ENCODE assay signal across 1 cellular context in genomic region chr6:158220786-158221442, GRCh38.
TF ChIP-seq lines count a peak whose summit lies in the region.

No MANE protein-coding gene starts in this region.

TF ChIP-seq in HepG2, 621 proteins besides CTCF, POLR2A, EP300 and RAD21 (continued from another document and continues in another):
- TF ChIP-seq THAP7 (CRISPR knock-in tag; IDR thresholded peaks at IDR 0.05) (no peak), NFKB2 (CRISPR knock-in tag; IDR thresholded peaks at IDR 0.05; ENCODE audit: borderline replicate concordance) (peak; percentile 70; the same call in 1 of the 2 replicates), ZNF207 (IDR thresholded peaks at IDR 0.05; ENCODE audit: borderline replicate concordance) (no peak), ZNF3 (CRISPR knock-in tag; IDR thresholded peaks at IDR 0.05) (no peak), PAX8 (CRISPR knock-in tag; IDR thresholded peaks at IDR 0.05; ENCODE audit: borderline replicate concordance) (no peak), ZNF816 (CRISPR knock-in tag; IDR thresholded peaks at IDR 0.05; ENCODE audit: borderline replicate concordance) (no peak), ZNF362 (CRISPR knock-in tag; IDR thresholded peaks at IDR 0.05; ENCODE audit: borderline replicate concordance) (peak; percentile 56; the same call in 1 of the 2 replicates), ZBTB25 (CRISPR knock-in tag; IDR thresholded peaks at IDR 0.05) (peak; percentile 74; the same call in 1 of the 2 replicates), KDM4B (CRISPR knock-in tag; IDR thresholded peaks at IDR 0.05) (peak; percentile 76; the same call in 1 of the 2 replicates), FOSL2 (CRISPR knock-in tag; IDR thresholded peaks at IDR 0.05) (peak; percentile 42), XBP1 (CRISPR knock-in tag; IDR thresholded peaks at IDR 0.05) (no peak), ZNF768 (CRISPR knock-in tag; IDR thresholded peaks at IDR 0.05) (peak; percentile 89), ZNF704 (CRISPR knock-in tag; IDR thresholded peaks at IDR 0.05; ENCODE audit: borderline replicate concordance) (no peak), HMGXB4 (CRISPR knock-in tag; IDR thresholded peaks at IDR 0.05; ENCODE audit: borderline replicate concordance in 1 of 2, low read depth in 1 of 2) (peak; percentile 37 to 73; a peak in 2 of 4 replicates), THYN1 (CRISPR knock-in tag; IDR thresholded peaks at IDR 0.05; ENCODE audit: borderline replicate concordance, low read depth) (no peak), RCOR2 (CRISPR knock-in tag; IDR thresholded peaks at IDR 0.05) (no peak), ARNTL (CRISPR knock-in tag; IDR thresholded peaks at IDR 0.05) (no peak), ZBTB10 (CRISPR knock-in tag; IDR thresholded peaks at IDR 0.05; ENCODE audit: borderline replicate concordance) (no peak), KDM2A (CRISPR knock-in tag; IDR thresholded peaks at IDR 0.05; ENCODE audit: borderline replicate concordance, low read depth) (peak; percentile 87), ZNF12 (CRISPR knock-in tag; IDR thresholded peaks at IDR 0.05) (0 out of 2 replicates have a peak, but pooled peaks have one; percentile 17), ARID5B (CRISPR knock-in tag; IDR thresholded peaks at IDR 0.05) (peak; percentile 50; the same call in 1 of the 2 replicates), ERF (CRISPR knock-in tag; IDR thresholded peaks at IDR 0.05) (peak; percentile 81; the same call in 1 of the 2 replicates), KDM1A (CRISPR knock-in tag; IDR thresholded peaks at IDR 0.05) (no peak), DNMT1 (CRISPR knock-in tag; IDR thresholded peaks at IDR 0.05) (peak; percentile 55; the same call in 1 of the 2 replicates), ZNF792 (CRISPR knock-in tag; IDR thresholded peaks at IDR 0.05) (peak; percentile 99), ZBTB3 (CRISPR knock-in tag; IDR thresholded peaks at IDR 0.05; ENCODE audit: borderline replicate concordance, low read depth) (no peak), ZBTB4 (CRISPR knock-in tag; IDR thresholded peaks at IDR 0.05; ENCODE audit: borderline replicate concordance) (no peak), MBNL3 (CRISPR knock-in tag; conservative IDR thresholded peaks at IDR 0.05) (no peak), SALL1 (CRISPR knock-in tag; IDR thresholded peaks at IDR 0.05) (peak; percentile 77), ZNF224 (CRISPR knock-in tag; IDR thresholded peaks at IDR 0.05) (no peak), ZNF281 (CRISPR knock-in tag; IDR thresholded peaks at IDR 0.05; ENCODE audit: borderline replicate concordance) (no peak), MBD4 (IDR thresholded peaks at IDR 0.05; ENCODE audit: borderline replicate concordance, low read length) (no peak), SSRP1 (CRISPR knock-in tag; IDR thresholded peaks at IDR 0.05) (0 out of 2 replicates have a peak, but pooled peaks have one; percentile 50), ZNF264 (CRISPR knock-in tag; IDR thresholded peaks at IDR 0.05) (no peak), PHB2 (IDR thresholded peaks at IDR 0.05; ENCODE audit: partially characterized antibody) (no peak), U2AF1 (optimal IDR thresholded peaks at IDR 0.05; ENCODE audit: low read depth, low read length) (no peak), TEAD2 (CRISPR knock-in tag; IDR thresholded peaks at IDR 0.05) (no peak), PPARG (CRISPR knock-in tag; conservative IDR thresholded peaks at IDR 0.05) (0 out of 2 replicates have a peak, but pooled peaks have one; percentile 41), ATF6 (CRISPR knock-in tag; conservative IDR thresholded peaks at IDR 0.05) (no peak), ZNF772 (CRISPR knock-in tag; IDR thresholded peaks at IDR 0.05) (no peak)
